ENCODE assay signal across 34 cellular contexts in the genomic region with DNA sequence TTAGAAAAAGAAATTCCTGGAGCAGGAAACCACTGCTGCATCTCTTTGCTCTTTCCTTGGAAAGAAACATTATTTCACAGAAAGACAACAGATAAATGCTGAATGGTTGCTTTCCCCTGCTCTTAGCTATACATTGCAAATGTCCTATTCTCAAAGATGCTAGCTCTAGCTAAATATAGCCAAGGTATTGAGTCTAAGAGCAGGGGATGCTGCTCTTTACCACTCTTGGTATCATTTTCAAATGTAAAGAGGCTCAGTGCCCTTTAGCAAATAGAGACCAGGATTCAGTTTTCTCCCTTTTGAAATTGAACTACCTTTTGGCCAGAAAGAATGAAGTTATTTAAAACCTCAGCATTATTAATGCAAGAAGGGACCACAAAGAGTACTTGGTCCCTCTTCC.
"Had no signal": no experiment of that assay in that cellular context is flagged by ENCODE, and none has a peak within 500 bp of the region (broad histone marks: within the 10 kb centered on the region; RNA-seq: fewer than 3 reads in every experiment).

No MANE protein-coding gene starts in this region.

- H3K9me3 ChIP-seq: body of pancreas, breast epithelium had no signal

- ATAC-seq: activated CD8-positive, alpha-beta T cell treated with anti-CD3 and anti-CD28 coated beads, Interleukin-2, amount 10 ng/mL, durations not matched to agents 7 days and 5 days; body of pancreas; Right ventricle myocardium inferior; SK-N-SH treated with all-trans-retinoic acid at 6 μM for 48 hours; T-cell; T-helper 17 cell had no signal

- H3K27me3 ChIP-seq: body of pancreas, breast epithelium had no signal

- H3K4me1 ChIP-seq: breast epithelium had no signal

- H3K4me3 ChIP-seq: body of pancreas, breast epithelium, PC-9 had no signal

- H3K4me2 ChIP-seq: PC-9 had no signal

- DNase-seq: activated CD4-positive, alpha-beta T cell treated with anti-CD3 and anti-CD28 coated beads for 1 hour; activated CD4-positive, alpha-beta T cell treated with anti-CD3 and anti-CD28 coated beads, Interleukin-2, amount 10 ng/mL, durations not matched to agents 24 days and 14 days; activated CD4-positive, alpha-beta T cell treated with anti-CD3 and anti-CD28 coated beads, Interleukin-2, amount 50 U/mL, for 48 hours; activated CD4-positive, CD25-positive, alpha-beta regulatory T cell; activated CD8-positive, alpha-beta T cell treated with anti-CD3 and anti-CD28 coated beads, Interleukin-2, amount 10 ng/mL, durations not matched to agents 7 days and 5 days; activated gamma-delta T cell; activated naive CD4-positive, alpha-beta T cell treated with Interleukin-2 at 50 U/mL for 16 hours; activated naive CD8-positive, alpha-beta T cell treated with anti-CD3 and anti-CD28 coated beads, Interleukin-2, amount 10 ng/mL, durations not matched to agents 7 days and 5 days; activated T-cell treated with anti-CD3 and anti-CD28 coated beads, Interleukin-2, amount 50 U/mL, for 24 hours; amygdala; body of pancreas; NCI-H1048; NCI-H1105 treated with DMSO at 0.1 percent for 48 hours; NCI-H1436; NCI-H1694; NCI-H1930; NCI-H2081 treated with DMSO at 0.1 percent for 48 hours; NCI-H226; NCI-H446 treated with DMSO at 0.1 percent for 48 hours; NCI-H524; NK-92 treated with Interleukin-12 subunit alpha and Interleukin-12 subunit beta, amount 100 ng/mL, for 24 hours; PC-9; SIG-M5; T-cell; T-helper 17 cell had no signal

- FAIRE-seq: astrocyte, RCC 7860 had no signal

- H3K9me3 Mint-ChIP-seq: activated CD4-positive, alpha-beta T cell treated with anti-CD3 and anti-CD28 coated beads, Interleukin-2, amount 10 ng/mL, durations not matched to agents 24 days and 14 days; activated naive CD4-positive, alpha-beta T cell treated with anti-CD3 and anti-CD28 coated beads, Interleukin-2, amount 50 U/mL, for 24 hours; activated T-cell treated with anti-CD3 and anti-CD28 coated beads, Interleukin-2, amount 50 U/mL, for 24 hours; activated T-helper 2 cell treated with anti-CD3 and anti-CD28 coated beads, Interferon-gamma antibody, Interleukin-2, Interleukin-4, amounts not matched to agents 10 μg/mL and 5 μg/mL and 100 μg/mL, durations not matched to agents 14 hours and 24 hours and 36 hours; T-cell had no signal

- H3K36me3 ChIP-seq: breast epithelium had no signal

- H3K27ac ChIP-seq: body of pancreas, breast epithelium, PC-9, RWPE1, VCaP had no signal

- H3K36me3 Mint-ChIP-seq: activated naive CD4-positive, alpha-beta T cell treated with anti-CD3 and anti-CD28 coated beads, Interleukin-2, amount 50 U/mL, for 24 hours; T-cell had no signal

- H3K27me3 Mint-ChIP-seq: activated CD4-positive, alpha-beta T cell treated with anti-CD3 and anti-CD28 coated beads, Interleukin-2, amount 10 ng/mL, durations not matched to agents 24 days and 14 days; activated naive CD4-positive, alpha-beta T cell treated with anti-CD3 and anti-CD28 coated beads, Interleukin-2, amount 50 U/mL, for 24 hours; activated naive CD8-positive, alpha-beta T cell treated with anti-CD3 and anti-CD28 coated beads, Interleukin-2, amount 10 ng/mL, durations not matched to agents 7 days and 5 days; activated T-cell treated with anti-CD3 and anti-CD28 coated beads, Interleukin-2, amount 50 U/mL, for 24 hours; T-cell had no signal

- H3K4me3 Mint-ChIP-seq: activated CD4-positive, alpha-beta T cell treated with anti-CD3 and anti-CD28 coated beads, Interleukin-2, amount 10 ng/mL, durations not matched to agents 24 days and 14 days; activated CD8-positive, alpha-beta T cell treated with anti-CD3 and anti-CD28 coated beads, Interleukin-2, amount 10 ng/mL, durations not matched to agents 7 days and 5 days; activated naive CD4-positive, alpha-beta T cell treated with anti-CD3 and anti-CD28 coated beads, Interleukin-2, amount 50 U/mL, for 24 hours; activated naive CD8-positive, alpha-beta T cell treated with anti-CD3 and anti-CD28 coated beads, Interleukin-2, amount 10 ng/mL, durations not matched to agents 7 days and 5 days; activated T-cell treated with anti-CD3 and anti-CD28 coated beads, Interleukin-2, amount 50 U/mL, for 24 hours; T-cell; T-helper 17 cell had no signal

- H2AFZ ChIP-seq: PC-9 had no signal

- H3K27ac Mint-ChIP-seq: activated CD8-positive, alpha-beta T cell treated with anti-CD3 and anti-CD28 coated beads, Interleukin-2, amount 10 ng/mL, durations not matched to agents 7 days and 5 days; activated naive CD4-positive, alpha-beta T cell treated with anti-CD3 and anti-CD28 coated beads, Interleukin-2, amount 50 U/mL, for 24 hours; activated naive CD8-positive, alpha-beta T cell treated with anti-CD3 and anti-CD28 coated beads, Interleukin-2, amount 10 ng/mL, durations not matched to agents 7 days and 5 days; activated T-cell treated with anti-CD3 and anti-CD28 coated beads, Interleukin-2, amount 50 U/mL, for 24 hours; activated T-helper 2 cell treated with anti-CD3 and anti-CD28 coated beads, Interferon-gamma antibody, Interleukin-2, Interleukin-4, amounts not matched to agents 10 μg/mL and 5 μg/mL and 100 μg/mL, durations not matched to agents 14 hours and 24 hours and 36 hours; T-cell; T-helper 17 cell had no signal
